In the genomic region with DNA sequence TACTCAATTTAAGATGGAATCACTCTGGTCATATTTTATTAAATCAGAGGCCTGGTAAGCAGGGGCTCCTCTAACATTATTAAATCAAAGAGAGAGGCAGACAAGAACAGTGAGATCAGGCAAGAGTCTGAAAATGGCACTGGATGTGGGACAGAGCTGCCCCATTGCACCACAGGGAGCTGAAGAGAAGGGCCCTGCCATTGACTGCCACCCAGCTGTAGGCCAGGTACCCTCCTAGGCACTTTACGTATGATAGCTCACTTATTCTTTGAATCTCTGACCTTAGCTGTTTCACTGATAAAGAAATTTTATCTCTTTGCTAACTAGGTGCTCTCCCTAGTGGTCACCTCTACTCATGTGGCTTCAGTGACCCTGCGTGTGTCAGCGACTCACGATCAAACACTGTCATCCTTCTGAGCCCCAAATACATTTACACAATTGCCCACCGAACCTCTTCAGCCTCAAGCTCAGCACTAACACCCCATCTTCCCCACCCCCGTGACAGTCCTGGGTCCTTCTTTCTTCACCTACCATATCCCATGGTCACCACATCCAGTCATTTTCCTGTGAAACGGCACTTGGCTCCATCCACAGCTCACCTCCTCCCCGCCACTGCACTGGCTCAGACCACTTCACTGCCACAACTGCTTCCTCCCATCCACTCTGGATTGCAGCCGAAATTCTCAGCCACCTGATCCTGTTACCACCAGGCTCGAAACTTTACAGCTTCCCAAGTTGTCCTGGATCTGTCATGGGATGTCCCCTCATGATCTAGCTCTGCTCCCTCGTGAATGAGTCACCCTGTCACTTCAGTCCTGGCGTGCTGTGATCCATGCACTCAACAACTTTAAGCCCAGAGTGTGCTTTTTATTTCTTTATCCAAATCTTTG, we compare ENCODE assay signal across 19 cellular contexts.
DNase-seq lines count a peak whose midpoint lies in the region; ATAC-seq and TF ChIP-seq lines count a peak whose summit lies in the region.
"Had no signal": no experiment of that assay in that cellular context is flagged by ENCODE, and none has a peak within 500 bp of the region (broad histone marks: within the 10 kb centered on the region; RNA-seq: fewer than 3 reads in every experiment).

No MANE protein-coding gene starts in this region.

- peak overlapping the region in 1 of 10 donors; percentile 34 for H3K27ac ChIP-seq in heart right ventricle
- no peak overlapping the region for H3K27ac ChIP-seq in neural progenitor cell
- no peak overlapping the region for H3K27ac ChIP-seq in aorta (ENCODE audit: low read depth in 1 of 2, low read length in 2 of 2)
- H3K27ac ChIP-seq: 22Rv1, GM23248 had no signal

- H3K4me1 ChIP-seq in heart right ventricle (peaks cover 0 to 8% (median 0%) of the 10 kb centered on the region in 9 donors), neural progenitor cell (peaks cover 7% of the 10 kb centered on the region), aorta (ENCODE audit: control insufficient read depth in 1 of 2, insufficient read depth in 2 of 2, low read length in 2 of 2) (no peaks in the 10 kb centered on the region)

- no peaks in the 10 kb centered on the region for H3K79me2 ChIP-seq in neural progenitor cell (ENCODE audit: low read depth)

- ATAC-seq in heart right ventricle (peak in 7 of 8 donors; percentile 38 to 94 (median 85)), aorta (ENCODE audit: low FRiP score) (peak; percentile 33), GM18870 (IDR thresholded peaks at IDR 0.05; ENCODE audit: unreplicated experiment) (no peak), left colon (no peak)

- no peaks in the 10 kb centered on the region for H3K27me3 Mint-ChIP-seq in neural progenitor cell (ENCODE audit: insufficient read depth, low read depth)

- WGBS in heart right ventricle, 2 donors: 67 to 68% methylated on average over 12 of the region's 12 CpGs
- 77 to 80% methylated on average over 12 of the region's 12 CpGs for WGBS in aorta, 2 donors

- H3F3A ChIP-seq in neural progenitor cell (ENCODE audit: low read depth): no peaks in the 10 kb centered on the region

- H3K9me3 ChIP-seq in heart right ventricle: peaks cover 0 to 20% (median 8%) of the 10 kb centered on the region in 11 donors
- peaks cover 6% of the 10 kb centered on the region for H3K9me3 ChIP-seq in neural progenitor cell (ENCODE audit: low read depth)
- H3K9me3 ChIP-seq in aorta (ENCODE audit: control insufficient read depth, low read length): peaks cover 2% of the 10 kb centered on the region

- peak overlapping the region; percentile 31 for H2AFZ ChIP-seq in neural progenitor cell (replicated peaks)
- H2AFZ ChIP-seq: GM23248 had no signal

- peaks cover 16% of the 10 kb centered on the region for H3K9me3 Mint-ChIP-seq in neural progenitor cell

- H3K4me3 ChIP-seq in heart right ventricle (no peak overlapping the region), neural progenitor cell (no peak overlapping the region), aorta (ENCODE audit: low read length in 2 of 2) (no peak overlapping the region)
- H3K4me3 ChIP-seq: GM23248 had no signal

- DNase-seq in DMS53 (lab: John Stamatoyannopoulos, UW): peak; percentile 9
- no peak for DNase-seq in DMS53 treated with DMSO at 0.1 percent for 48 hours (lab: John Stamatoyannopoulos, UW; ENCODE audit: unreplicated experiment)
- DNase-seq in heart right ventricle: peak in 1 of 2 donors; percentile 26
- DNase-seq in neural progenitor cell (ENCODE audit: low spot score): no peak
- no peak for DNase-seq in aorta
- no peak for DNase-seq in left colon
- no peak for DNase-seq in cerebellum (ENCODE audit: low spot score)
- DNase-seq: AML-193, DND-41, GM23248, Kasumi-1, MM.1S, NCI-H1092 treated with DMSO at 0.1 percent for 48 hours, NCI-H146, NCI-H2081 treated with DMSO at 0.1 percent for 48 hours, SHP77 treated with DMSO at 0.1 percent for 48 hours had no signal

- H3K36me3 Mint-ChIP-seq in neural progenitor cell: no peaks in the 10 kb centered on the region
- H3K36me3 Mint-ChIP-seq: CD14-positive monocyte had no signal

- H3K27me3 ChIP-seq in heart right ventricle (no peaks in the 10 kb centered on the region), neural progenitor cell (no peaks in the 10 kb centered on the region), aorta (ENCODE audit: control insufficient read depth in 1 of 2, insufficient read depth in 2 of 2, low read length in 1 of 2) (no peaks in the 10 kb centered on the region)

- no peak overlapping the region for H3K9ac ChIP-seq in neural progenitor cell
- H3K9ac ChIP-seq: GM23248 had no signal

- H3K4me1 Mint-ChIP-seq in neural progenitor cell: peaks cover 8% of the 10 kb centered on the region
- H3K4me1 Mint-ChIP-seq: CD14-positive monocyte had no signal

- no peaks in the 10 kb centered on the region for H4K20me1 ChIP-seq in neural progenitor cell (ENCODE audit: low read depth)

- no peak overlapping the region for H3K4me3 Mint-ChIP-seq in neural progenitor cell
- H3K4me3 Mint-ChIP-seq: CD14-positive monocyte had no signal

- intact Hi-C loops in heart right ventricle (cut with DNase I) (no loop called here), aorta (cut with DNase I) (no loop called here), left colon (cut with DNase I, micrococcal nuclease) (no loop called here)

- no peak overlapping the region for H3K27ac Mint-ChIP-seq in neural progenitor cell

- H3K36me3 ChIP-seq in heart right ventricle (no peaks in the 10 kb centered on the region), neural progenitor cell (no peaks in the 10 kb centered on the region), aorta (ENCODE audit: control insufficient read depth in 1 of 2, insufficient read depth in 2 of 2, low read length in 1 of 2) (no peaks in the 10 kb centered on the region)

- no peak for TF ChIP-seq CTCF in heart right ventricle (IDR thresholded peaks at IDR 0.05)
- no peak for TF ChIP-seq CTCF in neural progenitor cell (IDR thresholded peaks at IDR 0.05)

- H3K4me2 ChIP-seq in neural progenitor cell: no peak overlapping the region

Comparison
In these comparisons a context has a peak if more than half of its experiments do, and no peak if none do; other contexts are left out.
1. ATAC-seq: peak in heart right ventricle (7 of 8) and aorta (single experiment); none in GM18870 (single experiment) and left colon (single experiment).